8 cellular contexts compared by ENCODE assay signal in the genomic region with DNA sequence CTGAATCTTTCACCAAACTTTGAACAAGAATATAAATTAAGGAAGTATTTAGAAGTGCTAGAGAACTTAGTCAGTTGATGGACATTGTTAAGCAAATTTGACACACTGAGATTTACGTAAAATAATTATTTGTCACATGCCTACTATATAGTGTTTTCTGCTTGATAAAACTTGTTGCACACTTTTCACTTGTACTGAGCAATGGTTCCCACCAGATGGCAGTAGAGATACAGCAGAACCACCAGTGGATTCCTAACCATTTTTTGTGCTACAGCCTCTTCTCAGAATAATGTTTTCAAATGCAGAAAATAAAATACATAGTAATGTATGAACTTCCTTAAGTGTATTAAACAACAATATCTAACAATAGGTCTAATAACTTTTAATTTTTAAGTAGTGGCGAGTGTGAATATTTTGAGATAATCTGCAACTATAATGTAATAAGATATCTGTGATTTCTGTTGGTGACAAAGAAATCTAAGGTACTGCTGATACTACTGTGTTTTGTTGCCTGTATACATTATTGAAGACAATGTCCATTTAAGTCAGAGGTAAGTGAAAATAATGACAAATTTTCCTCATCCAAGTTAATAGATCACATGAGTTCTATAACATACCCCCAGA.
DNase-seq lines count a peak whose midpoint lies in the region; ATAC-seq, FAIRE-seq and TF ChIP-seq lines count a peak whose summit lies in the region.

No MANE protein-coding gene starts in this region.

- H3K27me3 ChIP-seq in RWPE2 (ENCODE audit: insufficient read depth, poor library complexity, severe bottlenecking) (no peaks in the 10 kb centered on the region), fibroblast of lung (ENCODE audit: control insufficient read depth, insufficient read depth, low read length) (no peaks in the 10 kb centered on the region), pancreas (no peaks in the 10 kb centered on the region)

- H3K27ac Mint-ChIP-seq in Calu3 (ENCODE audit: unreplicated experiment) = no peak overlapping the region

- peaks cover 9% of the 10 kb centered on the region for H3K36me3 Mint-ChIP-seq in Calu3 (ENCODE audit: insufficient read depth, unreplicated experiment)

- no peak overlapping the region for H2AFZ ChIP-seq in fibroblast of lung (ENCODE audit: low read length)

- WGBS in pancreas, 2 donors = 38 to 64% methylated on average over 2 of the region's 2 CpGs

- no peak overlapping the region for H3K4me2 ChIP-seq in fibroblast of lung (ENCODE audit: extremely low read depth, insufficient read depth, low read length)

- no peak overlapping the region for H3K4me3 Mint-ChIP-seq in Calu3 (ENCODE audit: low read depth, unreplicated experiment)

- peak; percentile 36 for TF ChIP-seq CTCF in Calu3 (IDR thresholded peaks at IDR 0.05; ENCODE audit: unreplicated experiment)
- TF ChIP-seq CTCF in RWPE2 (IDR thresholded peaks at IDR 0.05; ENCODE audit: poor library complexity, severe bottlenecking) = peak; percentile 67
- TF ChIP-seq CTCF in fibroblast of lung (conservative IDR thresholded peaks at IDR 0.05 in 1 of 2, IDR thresholded peaks at IDR 0.05 in 1 of 2; ENCODE audit: low read depth in 1 of 2, low read length in 2 of 2) = peak; percentile 63 to 77
- peak; percentile 55 to 78 (median 74) for TF ChIP-seq CTCF in pancreas (IDR thresholded peaks at IDR 0.05)

- no peaks in the 10 kb centered on the region for H3K79me2 ChIP-seq in fibroblast of lung (ENCODE audit: control insufficient read depth, insufficient read depth, low read length)

- H3K27me3 Mint-ChIP-seq in Calu3 (ENCODE audit: unreplicated experiment) = no peaks in the 10 kb centered on the region

- no peak overlapping the region for H3K9ac ChIP-seq in fibroblast of lung (ENCODE audit: insufficient read depth, low read length)

- H3K9me3 ChIP-seq in RWPE2 (ENCODE audit: severe bottlenecking) (no peaks in the 10 kb centered on the region), fibroblast of lung (ENCODE audit: control insufficient read depth, insufficient read depth, low read depth, low read length) (no peaks in the 10 kb centered on the region), pancreas (no peaks in the 10 kb centered on the region)

- peak; percentile 56 for ATAC-seq in GM18520 (IDR thresholded peaks at IDR 0.05; ENCODE audit: unreplicated experiment)
- peak; percentile 73 for ATAC-seq in HG03139 (IDR thresholded peaks at IDR 0.05; ENCODE audit: unreplicated experiment)
- ATAC-seq in RWPE2 (ENCODE audit: low read depth) = no peak
- peak in 3 of 4 donors; percentile 61 to 73 (median 70) for ATAC-seq in pancreas
- ATAC-seq in GM21515 (IDR thresholded peaks at IDR 0.05; ENCODE audit: unreplicated experiment) = no peak

- no peak overlapping the region for H3K27ac ChIP-seq in RWPE2 (ENCODE audit: poor library complexity, severe bottlenecking)
- no peak overlapping the region for H3K27ac ChIP-seq in fibroblast of lung (ENCODE audit: insufficient read depth, low read length)
- H3K27ac ChIP-seq in pancreas = no peak overlapping the region

- peak; percentile 12 for DNase-seq in Calu3
- DNase-seq in RWPE2 (ENCODE audit: low spot score) = no peak
- DNase-seq in fibroblast of lung (ENCODE audit: low read depth in 2 of 2) = peak; percentile 25 to 46
- DNase-seq in pancreas = peak in 1 of 6 donors; percentile 22
- no peak for DNase-seq in activated naive CD4-positive, alpha-beta T cell treated with anti-CD3 and anti-CD28 coated beads, Interleukin-2, amount 50 U/mL, for 16 hours

- H3K9me3 Mint-ChIP-seq in Calu3 (ENCODE audit: low read depth, unreplicated experiment) = no peaks in the 10 kb centered on the region

- intact Hi-C loops in Calu3 (cut with micrococcal nuclease; ENCODE audit: unreplicated experiment) (no loop called here), pancreas (cut with DNase I) (no loop called here)

- no peak overlapping the region for H3K4me3 ChIP-seq in RWPE2 (ENCODE audit: severe bottlenecking)
- H3K4me3 ChIP-seq in fibroblast of lung (replicated peaks in 1 of 4; ENCODE audit: control extremely low read depth in 1 of 4, insufficient read depth in 1 of 4, low read depth in 3 of 4, low read length in 4 of 4) = no peak overlapping the region
- H3K4me3 ChIP-seq in pancreas = no peak overlapping the region

- BruUV-seq in Calu3 (replicated peaks; lab: Mats Ljungman, UMichigan) = no TSS peak

- H3K4me1 Mint-ChIP-seq in Calu3 (ENCODE audit: low read depth, unreplicated experiment) = no peaks in the 10 kb centered on the region

- H3K36me3 ChIP-seq in RWPE2 (ENCODE audit: low read depth) (peaks cover 9% of the 10 kb centered on the region), fibroblast of lung (ENCODE audit: control insufficient read depth, insufficient read depth, low read length) (no peaks in the 10 kb centered on the region), pancreas (no peaks in the 10 kb centered on the region)

- peak; percentile 98 for FAIRE-seq in pancreas (lab: Jason Lieb, UNC)

- H3K4me1 ChIP-seq in RWPE2 (ENCODE audit: insufficient read depth, poor library complexity, severe bottlenecking) (no peaks in the 10 kb centered on the region), fibroblast of lung (ENCODE audit: control insufficient read depth, extremely low read depth, insufficient read depth, low read length) (no peaks in the 10 kb centered on the region), pancreas (no peaks in the 10 kb centered on the region)

- H4K20me1 ChIP-seq in fibroblast of lung (ENCODE audit: control insufficient read depth, extremely low read depth, insufficient read depth, low read length) = no peaks in the 10 kb centered on the region

- CTCF ChIA-PET in Calu3 (lab: Charles Lee) = no interaction called here

Comparison
In these comparisons a context has a peak if more than half of its experiments do, and no peak if none do; other contexts are left out.
1. DNase-seq: peak in Calu3 (single experiment) and fibroblast of lung (2 of 2); none in RWPE2 (single experiment) and activated naive CD4-positive, alpha-beta T cell treated with anti-CD3 and anti-CD28 coated beads, Interleukin-2, amount 50 U/mL, for 16 hours (single experiment).
2. ATAC-seq: peak in GM18520 (single experiment), HG03139 (single experiment) and pancreas (3 of 4); none in RWPE2 (single experiment) and GM21515 (single experiment).
3. Peak in every context shown above with its lines, with median percentiles within 50 percentile points of each other: CTCF ChIP-seq.